ENCODE assay signal across 41 cellular contexts in genomic region chr7:103439661-103440060, GRCh38. TPM values are rescaled to one million over a fixed set of nuclear protein-coding genes. Genes with fewer than 3 reads are reported as not detected.
"Had no signal": no experiment of that assay in that cellular context is flagged by ENCODE, and none has a peak within 500 bp of the region (broad histone marks: within the 10 kb centered on the region; RNA-seq: fewer than 3 reads in every experiment).

No MANE protein-coding gene starts in this region.

- H3K36me3 Mint-ChIP-seq: activated naive CD4-positive, alpha-beta T cell treated with anti-CD3 and anti-CD28 coated beads, Interleukin-2, amount 10 ng/mL, durations not matched to agents 7 days and 5 days; activated naive CD4-positive, alpha-beta T cell treated with anti-CD3 and anti-CD28 coated beads, Interleukin-2, amount 50 U/mL, for 24 hours; activated naive CD4-positive, alpha-beta T cell treated with anti-CD3 and anti-CD28 coated beads, Interleukin-2, amount 50 U/mL, for 72 hours; activated naive CD8-positive, alpha-beta T cell; activated naive CD8-positive, alpha-beta T cell treated with anti-CD3 and anti-CD28 coated beads for 36 hours; activated naive CD8-positive, alpha-beta T cell treated with anti-CD3 and anti-CD28 coated beads, Interleukin-2, amount 10 ng/mL, durations not matched to agents 7 days and 5 days; brain had no signal

- H3K4me1 Mint-ChIP-seq: activated naive CD4-positive, alpha-beta T cell treated with anti-CD3 and anti-CD28 coated beads, Interleukin-2, amount 10 ng/mL, durations not matched to agents 7 days and 5 days; activated naive CD4-positive, alpha-beta T cell treated with anti-CD3 and anti-CD28 coated beads, Interleukin-2, amount 50 U/mL, for 24 hours; activated naive CD8-positive, alpha-beta T cell treated with anti-CD3 and anti-CD28 coated beads for 36 hours; activated naive CD8-positive, alpha-beta T cell treated with anti-CD3 and anti-CD28 coated beads, Interleukin-2, amount 10 ng/mL, durations not matched to agents 7 days and 5 days; activated naive CD8-positive, alpha-beta T cell treated with anti-CD3 and anti-CD28 coated beads, Interleukin-2, amount 50 U/mL, for 24 hours; activated T-helper 17 cell treated with anti-CD3 and anti-CD28 coated beads, Interleukin-2, amount 50 U/mL, for 72 hours; brain; central memory CD8-positive, alpha-beta T cell had no signal

- H3K4me3 ChIP-seq: adrenal gland, ascending aorta, body of pancreas, breast epithelium, cardiac muscle cell had no signal

- H3K27me3 ChIP-seq: ascending aorta, body of pancreas had no signal

- H3K36me3 ChIP-seq: adrenal gland, ascending aorta, brain microvascular endothelial cell, breast epithelium, cardiac muscle cell had no signal

- H3K27ac Mint-ChIP-seq: activated naive CD4-positive, alpha-beta T cell treated with anti-CD3 and anti-CD28 coated beads for 36 hours; activated naive CD4-positive, alpha-beta T cell treated with anti-CD3 and anti-CD28 coated beads, Interleukin-2, amount 10 ng/mL, durations not matched to agents 7 days and 5 days; activated naive CD4-positive, alpha-beta T cell treated with anti-CD3 and anti-CD28 coated beads, Interleukin-2, amount 50 U/mL, for 24 hours; activated naive CD4-positive, alpha-beta T cell treated with anti-CD3 and anti-CD28 coated beads, Interleukin-2, amount 50 U/mL, for 72 hours; activated naive CD8-positive, alpha-beta T cell; activated naive CD8-positive, alpha-beta T cell treated with anti-CD3 and anti-CD28 coated beads for 36 hours; activated naive CD8-positive, alpha-beta T cell treated with anti-CD3 and anti-CD28 coated beads, Interleukin-2, amount 10 ng/mL, durations not matched to agents 7 days and 5 days; activated naive CD8-positive, alpha-beta T cell treated with anti-CD3 and anti-CD28 coated beads, Interleukin-2, amount 50 U/mL, for 24 hours; activated T-cell treated with anti-CD3 and anti-CD28 coated beads, Interleukin-2, amount 50 U/mL, for 24 hours; activated T-cell treated with anti-CD3 and anti-CD28 coated beads, Interleukin-2, amount 50 U/mL, for 72 hours; activated T-helper 1 cell treated with anti-CD3 and anti-CD28 coated beads, Interleukin-12 subunit alpha, Interleukin-12 subunit beta, Interleukin-2, Interleukin-4 antibody, amounts not matched to agents 30 ng/mL and 10 ng/mL and 1 ng/mL, durations not matched to agents 14 hours and 24 hours and 36 hours; activated T-helper 17 cell treated with anti-CD3 and anti-CD28 coated beads, Interleukin-2, amount 50 U/mL, for 72 hours; activated T-helper 2 cell treated with anti-CD3 and anti-CD28 coated beads, Interferon-gamma antibody, Interleukin-2, Interleukin-4, amounts not matched to agents 10 μg/mL and 5 μg/mL and 100 μg/mL, durations not matched to agents 14 hours and 24 hours and 36 hours; brain had no signal

- FAIRE-seq: astrocyte, bronchial epithelial cell had no signal

- ATAC-seq: activated naive CD4-positive, alpha-beta T cell treated with anti-CD3 and anti-CD28 coated beads, Interleukin-2, amount 50 U/mL, for 72 hours; activated naive CD8-positive, alpha-beta T cell treated with anti-CD3 and anti-CD28 coated beads, Interleukin-2, amount 50 U/mL, for 24 hours; activated T-cell treated with anti-CD3 and anti-CD28 coated beads, Interleukin-2, amount 50 U/mL, for 4 hours; activated T-cell treated with anti-CD3 and anti-CD28 coated beads, Interleukin-2, amount 50 U/mL, for 72 hours; activated T-helper 17 cell treated with anti-CD3 and anti-CD28 coated beads, Interleukin-2, amount 50 U/mL, for 72 hours; body of pancreas had no signal

- H3K9me3 Mint-ChIP-seq: activated naive CD4-positive, alpha-beta T cell treated with anti-CD3 and anti-CD28 coated beads for 36 hours; activated naive CD4-positive, alpha-beta T cell treated with anti-CD3 and anti-CD28 coated beads, Interleukin-2, amount 10 ng/mL, durations not matched to agents 7 days and 5 days; activated naive CD4-positive, alpha-beta T cell treated with anti-CD3 and anti-CD28 coated beads, Interleukin-2, amount 50 U/mL, for 24 hours; activated naive CD4-positive, alpha-beta T cell treated with anti-CD3 and anti-CD28 coated beads, Interleukin-2, amount 50 U/mL, for 72 hours; activated naive CD8-positive, alpha-beta T cell treated with anti-CD3 and anti-CD28 coated beads for 36 hours; activated naive CD8-positive, alpha-beta T cell treated with anti-CD3 and anti-CD28 coated beads, Interleukin-2, amount 10 ng/mL, durations not matched to agents 7 days and 5 days; activated naive CD8-positive, alpha-beta T cell treated with anti-CD3 and anti-CD28 coated beads, Interleukin-2, amount 50 U/mL, for 24 hours; activated T-cell treated with anti-CD3 and anti-CD28 coated beads, Interleukin-2, amount 50 U/mL, for 24 hours; activated T-cell treated with anti-CD3 and anti-CD28 coated beads, Interleukin-2, amount 50 U/mL, for 4 hours; activated T-cell treated with anti-CD3 and anti-CD28 coated beads, Interleukin-2, amount 50 U/mL, for 72 hours; activated T-helper 1 cell treated with anti-CD3 and anti-CD28 coated beads, Interleukin-12 subunit alpha, Interleukin-12 subunit beta, Interleukin-2, Interleukin-4 antibody, amounts not matched to agents 30 ng/mL and 10 ng/mL and 1 ng/mL, durations not matched to agents 14 hours and 24 hours and 36 hours; activated T-helper 17 cell treated with anti-CD3 and anti-CD28 coated beads, Interleukin-2, amount 50 U/mL, for 72 hours; activated T-helper 2 cell treated with anti-CD3 and anti-CD28 coated beads, Interferon-gamma antibody, Interleukin-2, Interleukin-4, amounts not matched to agents 10 μg/mL and 5 μg/mL and 100 μg/mL, durations not matched to agents 14 hours and 24 hours and 36 hours; central memory CD8-positive, alpha-beta T cell had no signal

- H3K4me3 Mint-ChIP-seq: activated naive CD4-positive, alpha-beta T cell treated with anti-CD3 and anti-CD28 coated beads for 36 hours; activated naive CD4-positive, alpha-beta T cell treated with anti-CD3 and anti-CD28 coated beads, Interleukin-2, amount 10 ng/mL, durations not matched to agents 7 days and 5 days; activated naive CD4-positive, alpha-beta T cell treated with anti-CD3 and anti-CD28 coated beads, Interleukin-2, amount 50 U/mL, for 24 hours; activated naive CD8-positive, alpha-beta T cell; activated naive CD8-positive, alpha-beta T cell treated with anti-CD3 and anti-CD28 coated beads for 36 hours; activated naive CD8-positive, alpha-beta T cell treated with anti-CD3 and anti-CD28 coated beads, Interleukin-2, amount 10 ng/mL, durations not matched to agents 7 days and 5 days; activated naive CD8-positive, alpha-beta T cell treated with anti-CD3 and anti-CD28 coated beads, Interleukin-2, amount 50 U/mL, for 24 hours; activated T-cell treated with anti-CD3 and anti-CD28 coated beads, Interleukin-2, amount 50 U/mL, for 24 hours; activated T-cell treated with anti-CD3 and anti-CD28 coated beads, Interleukin-2, amount 50 U/mL, for 4 hours; activated T-cell treated with anti-CD3 and anti-CD28 coated beads, Interleukin-2, amount 50 U/mL, for 72 hours; activated T-helper 1 cell treated with anti-CD3 and anti-CD28 coated beads, Interleukin-12 subunit alpha, Interleukin-12 subunit beta, Interleukin-2, Interleukin-4 antibody, amounts not matched to agents 30 ng/mL and 10 ng/mL and 1 ng/mL, durations not matched to agents 14 hours and 24 hours and 36 hours; activated T-helper 17 cell treated with anti-CD3 and anti-CD28 coated beads, Interleukin-2, amount 50 U/mL, for 72 hours; brain; central memory CD8-positive, alpha-beta T cell had no signal

- H3K9me3 ChIP-seq: adrenal gland, ascending aorta, body of pancreas, breast epithelium had no signal

- H3K4me1 ChIP-seq: adrenal gland, ascending aorta, body of pancreas, breast epithelium had no signal

- H3K27ac ChIP-seq: adrenal gland, ascending aorta, body of pancreas, brain microvascular endothelial cell, breast epithelium, cardiac muscle cell had no signal

- DNase-seq: activated effector memory CD4-positive, alpha-beta T cell treated with anti-CD3 and anti-CD28 coated beads, Interleukin-2, amount 50 U/mL, for 16 hours; activated effector memory CD4-positive, alpha-beta T cell treated with Interleukin-2 at 50 U/mL for 16 hours; activated gamma-delta T cell; activated gamma-delta T cell treated with Interleukin-2 at 50 U/mL for 16 hours; activated naive CD4-positive, alpha-beta T cell; activated naive CD4-positive, alpha-beta T cell treated with anti-CD3 and anti-CD28 coated beads for 36 hours; activated naive CD4-positive, alpha-beta T cell treated with anti-CD3 and anti-CD28 coated beads, Interleukin-2, amount 10 ng/mL, durations not matched to agents 7 days and 5 days; activated naive CD4-positive, alpha-beta T cell treated with anti-CD3 and anti-CD28 coated beads, Interleukin-2, amount 50 U/mL, for 16 hours; activated naive CD4-positive, alpha-beta T cell treated with Interleukin-2 at 50 U/mL for 16 hours; activated naive CD8-positive, alpha-beta T cell treated with anti-CD3 and anti-CD28 coated beads for 36 hours; activated naive CD8-positive, alpha-beta T cell treated with anti-CD3 and anti-CD28 coated beads, Interleukin-2, amount 10 ng/mL, durations not matched to agents 7 days and 5 days; activated naive CD8-positive, alpha-beta T cell treated with anti-CD3 and anti-CD28 coated beads, Interleukin-2, amount 50 U/mL, for 24 hours; activated T-cell treated with anti-CD3 and anti-CD28 coated beads, Interleukin-2, amount 50 U/mL, for 24 hours; activated T-cell treated with anti-CD3 and anti-CD28 coated beads, Interleukin-2, amount 50 U/mL, for 4 hours; activated T-cell treated with anti-CD3 and anti-CD28 coated beads, Interleukin-2, amount 50 U/mL, for 48 hours; activated T-cell treated with anti-CD3 and anti-CD28 coated beads, Interleukin-2, amount 50 U/mL, for 72 hours; adrenal gland; amniotic stem cell; amygdala; anterior cingulate cortex; aorta; body of pancreas; brain microvascular endothelial cell; caudate nucleus; central memory CD4-positive, alpha-beta T cell; cerebellar nuclear complex had no signal

RNA-seq across cellular contexts. Expression of gene SLC26A5, which starts 6.3 kb away (rescaled TPM):
- total RNA-seq: activated naive CD4-positive, alpha-beta T cell treated with anti-CD3 and anti-CD28 coated beads for 36 hours; activated naive CD4-positive, alpha-beta T cell treated with anti-CD3 and anti-CD28 coated beads, Interleukin-2, amount 50 U/mL, for 72 hours; activated naive CD8-positive, alpha-beta T cell treated with anti-CD3 and anti-CD28 coated beads for 36 hours; activated T-cell treated with anti-CD3 and anti-CD28 coated beads, Interleukin-2, amount 50 U/mL, for 4 hours; activated T-cell treated with anti-CD3 and anti-CD28 coated beads, Interleukin-2, amount 50 U/mL, for 72 hours; activated T-helper 1 cell treated with anti-CD3 and anti-CD28 coated beads, Interleukin-12 subunit alpha, Interleukin-12 subunit beta, Interleukin-2, Interleukin-4 antibody, amounts not matched to agents 30 ng/mL and 10 ng/mL and 1 ng/mL, durations not matched to agents 14 hours and 24 hours and 36 hours; activated T-helper 17 cell treated with anti-CD3 and anti-CD28 coated beads, Interleukin-2, amount 50 U/mL, for 72 hours; activated T-helper 2 cell treated with anti-CD3 and anti-CD28 coated beads, Interferon-gamma antibody, Interleukin-2, Interleukin-4, amounts not matched to agents 10 μg/mL and 5 μg/mL and 100 μg/mL, durations not matched to agents 14 hours and 24 hours and 36 hours; ascending aorta; astrocyte; body of pancreas; bronchial epithelial cell; cardiac septum; chondrocyte had no signal
- polyA plus RNA-seq: aorta had no signal
